Comparison of ENCODE assay signal across 20 cellular contexts in the genomic region with DNA sequence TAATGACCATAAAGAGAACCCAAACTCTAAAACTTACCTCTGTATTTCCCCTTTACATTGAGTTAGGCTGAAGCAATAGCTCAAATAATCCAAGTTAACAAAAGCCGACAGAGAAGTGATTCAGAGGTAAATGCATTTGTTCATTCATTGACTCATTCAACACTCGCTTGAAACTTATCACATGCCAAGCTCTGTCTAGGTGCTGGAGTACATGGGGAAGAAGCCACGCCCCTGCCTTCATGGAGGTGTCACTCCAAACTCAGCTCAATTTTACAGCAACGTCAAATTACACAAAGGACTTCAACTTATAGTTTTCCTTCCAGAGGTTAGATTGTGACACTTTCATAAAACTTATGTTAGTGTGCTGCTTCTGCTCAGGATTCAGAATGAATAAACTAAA.
"Had no signal": no experiment of that assay in that cellular context is flagged by ENCODE, and none has a peak within 500 bp of the region (broad histone marks: within the 10 kb centered on the region; RNA-seq: fewer than 3 reads in every experiment).

No MANE protein-coding gene starts in this region.

- H3K9me3 ChIP-seq: esophagus muscularis mucosa, upper lobe of right lung had no signal

- H3K27me3 Mint-ChIP-seq: activated CD4-positive, alpha-beta T cell treated with anti-CD3 and anti-CD28 coated beads, Interleukin-2, amount 10 ng/mL, durations not matched to agents 7 days and 5 days had no signal

- H3K9me3 Mint-ChIP-seq: activated CD4-positive, alpha-beta T cell treated with anti-CD3 and anti-CD28 coated beads, Interleukin-2, amount 10 ng/mL, durations not matched to agents 7 days and 5 days; activated T-cell treated with anti-CD3 and anti-CD28 coated beads, Interleukin-2, amount 50 U/mL, for 4 hours had no signal

- DNase-seq: activated CD4-positive, alpha-beta T cell treated with anti-CD3 and anti-CD28 coated beads, Interleukin-2, amount 10 ng/mL, durations not matched to agents 7 days and 5 days; activated CD8-positive, alpha-beta T cell treated with anti-CD3 and anti-CD28 coated beads, Interleukin-2, amount 10 ng/mL, durations not matched to agents 7 days and 5 days; activated naive CD4-positive, alpha-beta T cell treated with anti-CD3 and anti-CD28 coated beads, Interleukin-2, amount 50 U/mL, for 16 hours; activated T-cell treated with anti-CD3 and anti-CD28 coated beads, Interleukin-2, amount 50 U/mL, for 4 hours; endodermal cell; hippocampal formation; islet precursor cell; midbrain; nephron progenitor cell; posterior cingulate gyrus; stimulated activated CD4-positive, alpha-beta T cell treated with anti-CD3 and anti-CD28 coated beads, Interleukin-12 subunit alpha, Interleukin-12 subunit beta, amount 100 ng/mL, for 4 hours; stimulated activated CD4-positive, alpha-beta T cell treated with anti-CD3 and anti-CD28 coated beads, Interleukin-1b, Interleukin-23, amount 100 ng/mL, for 48 hours; stimulated activated CD8-positive, alpha-beta memory T cell treated with anti-CD3 and anti-CD28 coated beads, Interleukin-4, amount 100 ng/mL, for 48 hours; stimulated activated naive CD4-positive, alpha-beta T cell; T1000; upper lobe of right lung had no signal

- ATAC-seq: activated CD4-positive, CD25-positive, alpha-beta regulatory T cell treated with anti-CD3 and anti-CD28 coated beads, Interleukin-2, amount 50 U/mL, for 24 hours; activated CD8-positive, alpha-beta T cell treated with anti-CD3 and anti-CD28 coated beads, Interleukin-2, amount 10 ng/mL, durations not matched to agents 7 days and 5 days; activated T-cell treated with anti-CD3 and anti-CD28 coated beads, Interleukin-2, amount 50 U/mL, for 4 hours; left lobe of liver; upper lobe of right lung had no signal

- H3K4me1 ChIP-seq: upper lobe of right lung had no signal

- H3K27ac ChIP-seq: esophagus muscularis mucosa, upper lobe of right lung had no signal

- H3K4me1 Mint-ChIP-seq: activated CD4-positive, alpha-beta T cell treated with anti-CD3 and anti-CD28 coated beads, Interleukin-2, amount 10 ng/mL, durations not matched to agents 7 days and 5 days; endodermal cell; nephron progenitor cell had no signal

- H3K4me3 Mint-ChIP-seq: activated CD4-positive, alpha-beta T cell treated with anti-CD3 and anti-CD28 coated beads, Interleukin-2, amount 10 ng/mL, durations not matched to agents 7 days and 5 days; activated CD8-positive, alpha-beta T cell treated with anti-CD3 and anti-CD28 coated beads, Interleukin-2, amount 10 ng/mL, durations not matched to agents 7 days and 5 days; activated T-cell treated with anti-CD3 and anti-CD28 coated beads, Interleukin-2, amount 50 U/mL, for 4 hours; endodermal cell; nephron progenitor cell had no signal

- H3K4me3 ChIP-seq: esophagus muscularis mucosa, lung, upper lobe of right lung had no signal

- H3K27me3 ChIP-seq: esophagus muscularis mucosa, upper lobe of right lung had no signal

- H3K27ac Mint-ChIP-seq: activated CD4-positive, alpha-beta T cell treated with anti-CD3 and anti-CD28 coated beads, Interleukin-2, amount 10 ng/mL, durations not matched to agents 7 days and 5 days; activated CD8-positive, alpha-beta T cell treated with anti-CD3 and anti-CD28 coated beads, Interleukin-2, amount 10 ng/mL, durations not matched to agents 7 days and 5 days; endodermal cell; nephron progenitor cell had no signal
